Comparison of ENCODE assay signal across 9 cellular contexts in the genomic region with DNA sequence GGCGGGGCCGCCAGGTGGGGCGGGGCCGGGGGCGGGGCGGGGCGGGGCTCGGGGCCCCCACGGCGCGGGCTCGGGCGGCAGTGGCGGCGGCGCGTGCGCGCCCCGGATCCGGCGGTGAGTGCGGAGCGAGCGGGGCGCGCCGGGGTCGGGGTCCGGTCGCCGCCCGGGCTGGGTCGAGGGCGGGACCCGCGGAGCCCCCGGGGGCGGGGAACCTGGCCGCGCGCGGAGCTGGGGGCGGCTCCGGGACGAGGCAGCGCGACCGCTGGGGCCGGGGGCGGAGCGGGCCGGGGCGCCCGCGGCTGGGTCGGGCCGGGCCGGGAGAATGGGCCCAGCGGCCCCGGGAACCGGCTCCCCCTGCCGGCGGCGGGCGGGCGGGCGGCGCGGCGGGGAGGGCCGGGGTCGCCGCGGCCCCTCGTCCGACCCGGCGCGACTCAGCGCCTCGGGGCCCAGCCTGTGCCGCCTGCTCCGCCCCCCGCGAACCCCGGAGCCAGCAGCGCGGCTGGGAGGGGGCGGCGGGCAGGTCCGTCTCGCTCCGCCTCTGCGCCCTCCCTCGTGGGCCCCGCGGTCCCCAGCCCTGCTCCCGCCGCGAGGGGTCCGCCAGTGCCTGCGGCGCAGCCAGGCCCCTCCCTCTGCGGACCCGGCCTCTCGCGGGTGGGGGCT. TPM values are rescaled to one million over a fixed set of nuclear protein-coding genes. Genes with fewer than 3 reads are reported as not detected.
DNase-seq lines count a peak whose midpoint lies in the region; ATAC-seq, FAIRE-seq and TF ChIP-seq lines count a peak whose summit lies in the region.
"Had no signal": no experiment of that assay in that cellular context is flagged by ENCODE, and none has a peak within 500 bp of the region (broad histone marks: within the 10 kb centered on the region; RNA-seq: fewer than 3 reads in every experiment).

No MANE protein-coding gene starts in this region.

- TF ChIP-seq RAD21 in GM12878 (IDR thresholded peaks at IDR 0.05; ENCODE audit: insufficient read depth, low read depth, low read length), result no peak

- BruUV-seq in GM12878 (replicated peaks; lab: Mats Ljungman, UMichigan), result no TSS peak

- no peaks in the 10 kb centered on the region for H3K79me2 ChIP-seq in GM12878 (ENCODE audit: control insufficient read depth, insufficient read depth, low read length)

- peaks cover 5 to 20% (median 9%) of the 10 kb centered on the region in 3 donors for H3K4me1 Mint-ChIP-seq in naive B cell
- peaks cover 1% of the 10 kb centered on the region for H3K4me1 Mint-ChIP-seq in progenitor cell of endocrine pancreas (ENCODE audit: low read depth)

- peaks cover 26 to 71% (median 46%) of the 10 kb centered on the region in 11 experiments; a peak in 20 of 22 replicates for H3K27me3 ChIP-seq in BLaER1 treated with 17β-estradiol and CSF1 and Interleukin-3, amounts not matched to agents 10 nM and 100 nM
- peaks cover 4 to 10% of the 10 kb centered on the region in 2 experiments; a peak in 3 of 4 replicates for H3K27me3 ChIP-seq in GM12878 (replicated peaks in 1 of 2; ENCODE audit: control insufficient read depth in 2 of 2, insufficient read depth in 2 of 2, low read length in 1 of 2)

- H3K4me3 Mint-ChIP-seq in naive B cell (peak overlapping the region in 1 of 8 donors; percentile 70), progenitor cell of endocrine pancreas (ENCODE audit: low read depth) (no peak overlapping the region)

- H3K9me3 ChIP-seq in BLaER1 treated with 17β-estradiol and CSF1 and Interleukin-3, amounts not matched to agents 10 nM and 100 nM (replicated peaks in 1 of 11), result no peaks in the 10 kb centered on the region
- no peaks in the 10 kb centered on the region for H3K9me3 ChIP-seq in GM12878 (replicated peaks; ENCODE audit: control insufficient read depth, insufficient read depth, low read length)

- peaks cover 46 to 95% (median 93%) of the 10 kb centered on the region in 10 experiments for H3K4me1 ChIP-seq in BLaER1 treated with 17β-estradiol and CSF1 and Interleukin-3, amounts not matched to agents 10 nM and 100 nM
- no peaks in the 10 kb centered on the region for H3K4me1 ChIP-seq in GM12878 (ENCODE audit: control insufficient read depth, insufficient read depth, low read length)

- peaks cover 0 to 62% (median 5%) of the 10 kb centered on the region in 3 donors for H3K27me3 Mint-ChIP-seq in naive B cell
- no peaks in the 10 kb centered on the region for H3K27me3 Mint-ChIP-seq in progenitor cell of endocrine pancreas

- POLR2A ChIA-PET in GM12878 (lab: Charles Lee), result no interaction called here

- SMC1A ChIA-PET in GM12878 (lab: Charles Lee; ENCODE audit: uncharacterized antibody, unreplicated experiment), result no interaction called here

- no peak; a peak in 1 of 6 replicates for TF ChIP-seq CTCF in GM12878 (IDR thresholded peaks at IDR 0.05 in 2 of 3, conservative IDR thresholded peaks at IDR 0.05 in 1 of 3; ENCODE audit: control insufficient read depth in 2 of 3, extremely low read depth in 1 of 3, insufficient read depth in 1 of 3, low read depth in 3 of 3, low read length in 3 of 3)
- TF ChIP-seq CTCF in progenitor cell of endocrine pancreas (IDR thresholded peaks at IDR 0.05; ENCODE audit: unreplicated experiment), result no peak

- TF ChIP-seq EP300 in GM12878 (IDR thresholded peaks at IDR 0.05; ENCODE audit: borderline replicate concordance in 1 of 2, control insufficient read depth in 1 of 2, low read depth in 2 of 2, low read length in 2 of 2), result no peak

- CTCF ChIA-PET in GM12878 (lab: Yijun Ruan, JAX), result no interaction called here

- no peak for TF ChIP-seq POLR2A in GM12878 (IDR thresholded peaks at IDR 0.05; ENCODE audit: low read depth, low read length)

- H3K9ac ChIP-seq in BLaER1 treated with 17β-estradiol and CSF1 and Interleukin-3, amounts not matched to agents 10 nM and 100 nM, result peak overlapping the region; percentile 57 to 81 (median 74); a peak in 21 of 22 replicates
- H3K9ac ChIP-seq in GM12878 (ENCODE audit: control insufficient read depth, insufficient read depth, low read length), result no peak overlapping the region

- H3K36me3 ChIP-seq in BLaER1 treated with 17β-estradiol and CSF1 and Interleukin-3, amounts not matched to agents 10 nM and 100 nM, result no peaks in the 10 kb centered on the region; a peak in 3 of 22 replicates
- no peaks in the 10 kb centered on the region for H3K36me3 ChIP-seq in GM12878 (ENCODE audit: control insufficient read depth in 2 of 2, insufficient read depth in 2 of 2, low read length in 1 of 2)

- peak overlapping the region; percentile 55 to 74 (median 63) for H3K4me3 ChIP-seq in BLaER1 treated with 17β-estradiol and CSF1 and Interleukin-3, amounts not matched to agents 10 nM and 100 nM
- H3K4me3 ChIP-seq in GM12878, result no peak overlapping the region

- DNase-seq in HK-2 (ENCODE audit: unreplicated experiment), result peak; percentile 44
- no peak for DNase-seq in GM12878 (ENCODE audit: low read depth, low spot score)
- no peak for DNase-seq in naive B cell
- no peak for DNase-seq in progenitor cell of endocrine pancreas (ENCODE audit: low spot score, unreplicated experiment)

- peak overlapping the region; percentile 84 to 100 (median 98) for H3K4me2 ChIP-seq in BLaER1 treated with 17β-estradiol and CSF1 and Interleukin-3, amounts not matched to agents 10 nM and 100 nM
- H3K4me2 ChIP-seq in GM12878 (ENCODE audit: control insufficient read depth, insufficient read depth), result no peak overlapping the region

- no peak for ATAC-seq in GM12878
- ATAC-seq in naive B cell (ENCODE audit: low read depth in 2 of 2), result peak; percentile 50 to 54
- ATAC-seq in HG02798 (IDR thresholded peaks at IDR 0.05; ENCODE audit: poor library complexity, unreplicated experiment), result no peak
- no peak for ATAC-seq in GM21825 (IDR thresholded peaks at IDR 0.05; ENCODE audit: unreplicated experiment)
- no peak for ATAC-seq in HG03196 (IDR thresholded peaks at IDR 0.05; ENCODE audit: unreplicated experiment)
- ATAC-seq: sciatic nerve had no signal

- H2AFZ ChIP-seq in GM12878 (ENCODE audit: control insufficient read depth, low read depth, low read length), result no peak overlapping the region

- RAD21 ChIA-PET in GM12878 (lab: Charles Lee; ENCODE audit: unreplicated experiment), result no interaction called here

- no peak for FAIRE-seq in GM12878 (lab: Jason Lieb, UNC)

- H3K36me3 Mint-ChIP-seq in naive B cell (no peaks in the 10 kb centered on the region), progenitor cell of endocrine pancreas (ENCODE audit: insufficient read depth) (no peaks in the 10 kb centered on the region)

- in situ Hi-C loops in GM12878 (cut with MboI), result no loop called here

- H3K27ac Mint-ChIP-seq in naive B cell (no peak overlapping the region), progenitor cell of endocrine pancreas (no peak overlapping the region)

- 2% methylated on average over 19 of the region's 108 CpGs for WGBS in GM12878 (ENCODE audit: insufficient coverage, insufficient replicate concordance, low lambda C conversion rate, missing lambda C conversion rate)

- H3K9me3 Mint-ChIP-seq in naive B cell (no peaks in the 10 kb centered on the region), progenitor cell of endocrine pancreas (ENCODE audit: low read depth) (no peaks in the 10 kb centered on the region)

- H4K20me1 ChIP-seq in BLaER1 treated with 17β-estradiol and CSF1 and Interleukin-3, amounts not matched to agents 10 nM and 100 nM, result peaks cover 0 to 81% (median 37%) of the 10 kb centered on the region in 11 experiments; a peak in 18 of 22 replicates
- H4K20me1 ChIP-seq in GM12878 (ENCODE audit: control insufficient read depth, insufficient read depth), result no peaks in the 10 kb centered on the region

- peak overlapping the region; percentile 19 to 61 (median 47); a peak in 17 of 22 replicates for H3K27ac ChIP-seq in BLaER1 treated with 17β-estradiol and CSF1 and Interleukin-3, amounts not matched to agents 10 nM and 100 nM
- H3K27ac ChIP-seq in GM12878 (ENCODE audit: control insufficient read depth, insufficient read depth), result no peak overlapping the region

- intact Hi-C loops in GM12878 (cut with micrococcal nuclease; ENCODE audit: unreplicated experiment), result no loop called here

RNA-seq across cellular contexts. Expression of a gene that starts 3.1 kb away (rescaled TPM):
- not detected in 2 replicates for total RNA-seq in GM12878 (2013; cell fraction: nucleolus; rRNA removed)
- total RNA-seq in GM12878 (2014; rRNA removed), result 0.06 and 0.16 TPM in 2 replicates
- not detected in 2 replicates for total RNA-seq in GM12878 (2014; rRNA removed; fragmentation: Illumina TruSeq; extraction: Trizol)
- 0.46 and 0.64 TPM in 2 replicates for total RNA-seq in GM12878 (2021)
- not detected for polyA plus RNA-seq in GM12878 (2011; ENCODE audit: low read depth)
- polyA plus RNA-seq in GM12878 (2011; rRNA removed), result 0.06 and 0.11 TPM in 2 replicates
- 0.20 and 0.30 TPM in 2 replicates for polyA plus RNA-seq in GM12878 (2011; cell fraction: cytosol; rRNA removed)
- 0.41 and 0.51 TPM in 2 replicates for polyA plus RNA-seq in GM12878 (2011; cell fraction: nucleus; rRNA removed)
- polyA plus RNA-seq in GM12878 (2012), result 0.16 and 0.39 TPM in 2 replicates
- not detected in 2 replicates for polyA plus RNA-seq in GM12878 (2014; fragmentation: Illumina TruSeq; extraction: Trizol)
- polyA plus RNA-seq in GM12878 (2014; fragmentation: Nextera tagmentation; extraction: Ambion mirVana), result not detected
- 0.27 TPM in 1 of 2 replicates, not detected in the other for polyA plus RNA-seq in GM12878 (2014; rRNA removed)
- under 1 TPM in 1 of 2 experiments, not detected in 1; 0.19 TPM for polyA plus RNA-seq in GM12878 (2016; fragmentation: Nextera tagmentation; extraction: Ambion mirVana)
- 0.36 TPM in 1 of 2 replicates, not detected in the other for polyA minus RNA-seq in GM12878 (2011; rRNA and poly(A)+ RNA removed)
- 0.94 and 1.2 TPM in 2 replicates for polyA minus RNA-seq in GM12878 (2011; cell fraction: cytosol; rRNA and poly(A)+ RNA removed)
- 0.96 TPM in 1 of 2 replicates, not detected in the other for polyA minus RNA-seq in GM12878 (2011; cell fraction: nucleus; rRNA and poly(A)+ RNA removed)
- under 1 TPM in 2 of 6 donors, not detected in 4; 0.33 TPM for polyA plus RNA-seq in naive B cell (ENCODE audit: low read depth in 6 of 6)
- total RNA-seq in progenitor cell of endocrine pancreas, result 13.5 and 16.3 TPM in 2 replicates

RNA-seq across cellular contexts. Expression of a gene that starts 21.4 kb away (rescaled TPM):
- 16.2 and 18.7 TPM in 2 replicates for total RNA-seq in GM12878 (2013; cell fraction: nucleolus; rRNA removed)
- total RNA-seq in GM12878 (2014; rRNA removed), result 16.2 and 18.9 TPM in 2 replicates
- 6.8 and 7.1 TPM in 2 replicates for total RNA-seq in GM12878 (2014; rRNA removed; fragmentation: Illumina TruSeq; extraction: Trizol)
- 22.5 TPM in 2 replicates for total RNA-seq in GM12878 (2021)
- polyA plus RNA-seq in GM12878 (2011; ENCODE audit: low read depth), result 3.2 TPM
- polyA plus RNA-seq in GM12878 (2011; rRNA removed), result 6.5 and 17.5 TPM in 2 replicates
- polyA plus RNA-seq in GM12878 (2011; cell fraction: cytosol; rRNA removed), result 26.4 and 33.7 TPM in 2 replicates
- polyA plus RNA-seq in GM12878 (2011; cell fraction: nucleus; rRNA removed), result 27.6 and 27.8 TPM in 2 replicates
- polyA plus RNA-seq in GM12878 (2012), result 13.6 and 14.9 TPM in 2 replicates
- 0.92 and 6.0 TPM in 2 replicates for polyA plus RNA-seq in GM12878 (2014; fragmentation: Illumina TruSeq; extraction: Trizol)
- polyA plus RNA-seq in GM12878 (2014; fragmentation: Nextera tagmentation; extraction: Ambion mirVana), result under 1 TPM; 0.10 to 0.47 TPM
- 25.4 and 28.5 TPM in 2 replicates for polyA plus RNA-seq in GM12878 (2014; rRNA removed)
- 10 to 100 TPM; 19.5 to 23.7 TPM for polyA plus RNA-seq in GM12878 (2016; fragmentation: Nextera tagmentation; extraction: Ambion mirVana)
- polyA minus RNA-seq in GM12878 (2011; rRNA and poly(A)+ RNA removed), result 11.4 and 17.3 TPM in 2 replicates
- 7.8 and 9.6 TPM in 2 replicates for polyA minus RNA-seq in GM12878 (2011; cell fraction: cytosol; rRNA and poly(A)+ RNA removed)
- polyA minus RNA-seq in GM12878 (2011; cell fraction: nucleus; rRNA and poly(A)+ RNA removed), result 7.3 and 8.8 TPM in 2 replicates
- 10 to 100 TPM; 36.1 to 59.9 (median 48.0) TPM for polyA plus RNA-seq in naive B cell (ENCODE audit: low read depth in 6 of 6)
- total RNA-seq in progenitor cell of endocrine pancreas, result 27.7 and 28.0 TPM in 2 replicates

RNA-seq across cellular contexts. Expression of a gene that starts 46.5 kb away (rescaled TPM):
- total RNA-seq in GM12878 (2013; cell fraction: nucleolus; rRNA removed), result 0.32 and 0.58 TPM in 2 replicates
- 0.11 and 0.28 TPM in 2 replicates for total RNA-seq in GM12878 (2014; rRNA removed)
- total RNA-seq in GM12878 (2014; rRNA removed; fragmentation: Illumina TruSeq; extraction: Trizol), result 0.09 TPM in 2 replicates
- total RNA-seq in GM12878 (2021), result 0.21 and 0.32 TPM in 2 replicates
- polyA plus RNA-seq in GM12878 (2011; ENCODE audit: low read depth), result 0.37 TPM
- polyA plus RNA-seq in GM12878 (2011; rRNA removed), result 0.06 and 0.12 TPM in 2 replicates
- 0.15 and 0.30 TPM in 2 replicates for polyA plus RNA-seq in GM12878 (2011; cell fraction: cytosol; rRNA removed)
- polyA plus RNA-seq in GM12878 (2011; cell fraction: nucleus; rRNA removed), result 1.1 and 1.4 TPM in 2 replicates
- polyA plus RNA-seq in GM12878 (2012), result 0.85 and 1.1 TPM in 2 replicates
- not detected in 2 replicates for polyA plus RNA-seq in GM12878 (2014; fragmentation: Illumina TruSeq; extraction: Trizol)
- polyA plus RNA-seq in GM12878 (2014; fragmentation: Nextera tagmentation; extraction: Ambion mirVana), result not detected
- polyA plus RNA-seq in GM12878 (2014; rRNA removed), result 0.16 and 0.20 TPM in 2 replicates
- polyA plus RNA-seq in GM12878 (2016; fragmentation: Nextera tagmentation; extraction: Ambion mirVana), result under 1 TPM; 0.08 to 0.13 TPM
- polyA minus RNA-seq in GM12878 (2011; rRNA and poly(A)+ RNA removed), result 0.15 and 0.22 TPM in 2 replicates
- polyA minus RNA-seq in GM12878 (2011; cell fraction: cytosol; rRNA and poly(A)+ RNA removed), result not detected in 2 replicates
- polyA minus RNA-seq in GM12878 (2011; cell fraction: nucleus; rRNA and poly(A)+ RNA removed), result 0.12 and 0.19 TPM in 2 replicates
- polyA plus RNA-seq in naive B cell (ENCODE audit: low read depth in 6 of 6), result 10 to 100 TPM in 4 of 6 donors, 1 to 10 TPM in 1, under 1 TPM in 1; 0.91 to 71.6 (median 15.1) TPM
- total RNA-seq in progenitor cell of endocrine pancreas, result 51.3 and 52.9 TPM in 2 replicates

Comparison
In these comparisons a context has a peak if more than half of its experiments do, and no peak if none do; other contexts are left out.
1. ATAC-seq: peak in naive B cell (2 of 2); none in GM12878 (single experiment), HG02798 (single experiment), GM21825 (single experiment) and HG03196 (single experiment).
2. RNA of a gene that starts 46.5 kb away (total RNA-seq): 51.3 to 52.9 TPM in progenitor cell of endocrine pancreas; 0.09 to 0.58 TPM in GM12878; every median in the first group is over 10 times any median in the second.